ENCODE assay signal across 1 cellular context in genomic region chr11:45429719-45430118, GRCh38.
TF ChIP-seq lines count a peak whose summit lies in the region.

No MANE protein-coding gene starts in this region.

TF ChIP-seq in HepG2, 621 proteins besides CTCF, POLR2A, EP300 and RAD21 (continued from another document):
- no peak for TF ChIP-seq ZNF407 (CRISPR knock-in tag; IDR thresholded peaks at IDR 0.05; ENCODE audit: not compliant biosample characterization)
